Comparison of ENCODE assay signal across 25 cellular contexts in genomic region chr16:12028220-12028619, GRCh38.
"Had no signal": no experiment of that assay in that cellular context is flagged by ENCODE, and none has a peak within 500 bp of the region (broad histone marks: within the 10 kb centered on the region; RNA-seq: fewer than 3 reads in every experiment).

No MANE protein-coding gene starts in this region.

- H3K27ac ChIP-seq: ovary, right lobe of liver, uterus, WERI-Rb-1 had no signal

- H3K9me3 Mint-ChIP-seq: activated CD4-positive, alpha-beta memory T cell treated with anti-CD3 and anti-CD28 coated beads, Interleukin-2, amount 10 ng/mL, durations not matched to agents 7 days and 5 days; activated CD4-positive, alpha-beta T cell treated with anti-CD3 and anti-CD28 coated beads, Interleukin-2, amount 10 ng/mL, durations not matched to agents 7 days and 5 days; activated naive CD4-positive, alpha-beta T cell treated with anti-CD3 and anti-CD28 coated beads, Interleukin-2, amount 50 U/mL, for 72 hours; activated T-cell treated with anti-CD3 and anti-CD28 coated beads, Interleukin-2, amount 50 U/mL, for 4 hours; activated T-helper 2 cell treated with anti-CD3 and anti-CD28 coated beads, Interferon-gamma antibody, Interleukin-2, Interleukin-4, amounts not matched to agents 10 μg/mL and 5 μg/mL and 100 μg/mL, durations not matched to agents 14 hours and 24 hours and 36 hours; naive thymus-derived CD4-positive, alpha-beta T cell; stimulated activated naive CD8-positive, alpha-beta T cell treated with anti-CD3 and anti-CD28 coated beads, Interleukin-15, Interleukin-2, amounts not matched to agents 100 ng/mL and 50 ng/mL, for 24 hours had no signal

- H3K27me3 ChIP-seq: ovary, right lobe of liver, uterus had no signal

- H3K9me3 ChIP-seq: ovary, right lobe of liver, uterus had no signal

- H3K27ac Mint-ChIP-seq: activated CD4-positive, alpha-beta memory T cell treated with anti-CD3 and anti-CD28 coated beads, Interleukin-2, amount 10 ng/mL, durations not matched to agents 7 days and 5 days; activated CD4-positive, alpha-beta T cell treated with anti-CD3 and anti-CD28 coated beads, Interleukin-2, amount 10 ng/mL, durations not matched to agents 7 days and 5 days; activated T-helper 2 cell treated with anti-CD3 and anti-CD28 coated beads, Interferon-gamma antibody, Interleukin-2, Interleukin-4, amounts not matched to agents 10 μg/mL and 5 μg/mL and 100 μg/mL, durations not matched to agents 14 hours and 24 hours and 36 hours; naive thymus-derived CD4-positive, alpha-beta T cell; progenitor cell of endocrine pancreas; stimulated activated naive CD8-positive, alpha-beta T cell treated with anti-CD3 and anti-CD28 coated beads, Interleukin-15, Interleukin-2, amounts not matched to agents 100 ng/mL and 50 ng/mL, for 24 hours; type B pancreatic cell had no signal

- H3K4me3 ChIP-seq: ovary, right lobe of liver, uterus had no signal

- H3K27me3 Mint-ChIP-seq: activated CD4-positive, alpha-beta memory T cell treated with anti-CD3 and anti-CD28 coated beads, Interleukin-2, amount 10 ng/mL, durations not matched to agents 7 days and 5 days; activated CD4-positive, alpha-beta T cell treated with anti-CD3 and anti-CD28 coated beads, Interleukin-2, amount 10 ng/mL, durations not matched to agents 7 days and 5 days; naive thymus-derived CD4-positive, alpha-beta T cell; progenitor cell of endocrine pancreas; stimulated activated naive CD8-positive, alpha-beta T cell treated with anti-CD3 and anti-CD28 coated beads, Interleukin-15, Interleukin-2, amounts not matched to agents 100 ng/mL and 50 ng/mL, for 24 hours; type B pancreatic cell had no signal

- H3K4me1 ChIP-seq: right lobe of liver, uterus had no signal

- DNase-seq: activated CD4-positive, alpha-beta memory T cell treated with anti-CD3 and anti-CD28 coated beads, Interleukin-2, amount 10 ng/mL, durations not matched to agents 7 days and 5 days; activated CD4-positive, alpha-beta T cell treated with anti-CD3 and anti-CD28 coated beads for 1 hour; activated CD4-positive, alpha-beta T cell treated with anti-CD3 and anti-CD28 coated beads, Interleukin-2, amount 10 ng/mL, durations not matched to agents 7 days and 5 days; activated naive CD4-positive, alpha-beta T cell; activated T-cell treated with anti-CD3 and anti-CD28 coated beads, Interleukin-2, amount 50 U/mL, for 4 hours; anterior cingulate cortex; effector CD8-positive, alpha-beta T cell; erythroblast; head of caudate nucleus; hippocampal formation; kidney; left colon; midbrain; naive thymus-derived CD4-positive, alpha-beta T cell; ovary; right lobe of liver; stimulated activated CD4-positive, alpha-beta T cell treated with anti-CD3 and anti-CD28 coated beads, Interleukin-2, amount 100 ng/mL, for 48 hours; T1000; uterus; WERI-Rb-1 had no signal

- ATAC-seq: activated naive CD4-positive, alpha-beta T cell treated with anti-CD3 and anti-CD28 coated beads, Interleukin-2, amount 50 U/mL, for 72 hours; activated T-cell treated with anti-CD3 and anti-CD28 coated beads, Interleukin-2, amount 50 U/mL, for 4 hours; left colon; naive thymus-derived CD4-positive, alpha-beta T cell; right lobe of liver had no signal

- H3K36me3 ChIP-seq: ovary, right lobe of liver, uterus, WERI-Rb-1 had no signal

- H3K4me3 Mint-ChIP-seq: activated CD4-positive, alpha-beta memory T cell treated with anti-CD3 and anti-CD28 coated beads, Interleukin-2, amount 10 ng/mL, durations not matched to agents 7 days and 5 days; activated CD4-positive, alpha-beta T cell treated with anti-CD3 and anti-CD28 coated beads, Interleukin-2, amount 10 ng/mL, durations not matched to agents 7 days and 5 days; activated T-cell treated with anti-CD3 and anti-CD28 coated beads, Interleukin-2, amount 50 U/mL, for 4 hours; naive thymus-derived CD4-positive, alpha-beta T cell; stimulated activated naive CD8-positive, alpha-beta T cell treated with anti-CD3 and anti-CD28 coated beads, Interleukin-15, Interleukin-2, amounts not matched to agents 100 ng/mL and 50 ng/mL, for 24 hours; type B pancreatic cell had no signal
